Comparison of ENCODE assay signal across 8 cellular contexts in the genomic region with DNA sequence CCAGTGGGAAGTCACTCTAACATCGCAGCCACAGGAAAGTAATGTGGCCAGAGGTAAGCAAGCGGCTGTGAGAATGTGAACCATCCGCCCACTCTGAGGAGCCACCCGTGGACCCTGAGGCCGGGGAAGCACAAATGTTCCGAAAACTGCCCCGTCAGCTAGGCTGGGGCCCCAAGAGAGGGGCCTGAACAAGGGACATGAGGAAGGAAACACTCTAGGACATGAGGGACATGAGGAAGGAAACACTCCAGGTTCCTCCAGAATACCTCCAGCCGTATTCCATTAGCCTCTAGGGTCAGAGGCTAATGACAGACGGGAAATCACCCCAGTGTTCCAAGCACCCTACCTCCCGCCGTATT. TPM values are rescaled to one million over a fixed set of nuclear protein-coding genes. Genes with fewer than 3 reads are reported as not detected.
DNase-seq lines count a peak whose midpoint lies in the region; ATAC-seq lines count a peak whose summit lies in the region.

No MANE protein-coding gene starts in this region.

- peak; percentile 23 for ATAC-seq in HG03135 (IDR thresholded peaks at IDR 0.05; ENCODE audit: unreplicated experiment)
- peak; percentile 33 to 37 for ATAC-seq in activated T-cell treated with anti-CD3 and anti-CD28 coated beads, Interleukin-2, amount 50 U/mL, for 72 hours (replicated peaks in 1 of 2)
- peak; percentile 42 to 58 for ATAC-seq in left cardiac atrium

- peak overlapping the region; percentile 58 for H3K9ac ChIP-seq in rectal smooth muscle tissue (ENCODE audit: low read length)

- no peak for DNase-seq in activated T-cell treated with anti-CD3 and anti-CD28 coated beads, Interleukin-2, amount 50 U/mL, for 24 hours
- DNase-seq in activated T-cell treated with anti-CD3 and anti-CD28 coated beads for 4 hours (no peak), left cardiac atrium (no peak), NCI-H128 (lab: John Stamatoyannopoulos, UW; ENCODE audit: unreplicated experiment) (no peak), NCI-H1048 (lab: John Stamatoyannopoulos, UW) (no peak)
- peak; percentile 21 to 26 for DNase-seq in activated T-cell treated with anti-CD3 and anti-CD28 coated beads, Interleukin-2, amount 50 U/mL, for 72 hours

- peak overlapping the region; percentile 88 for H3K4me3 ChIP-seq in rectal smooth muscle tissue (ENCODE audit: low read length)

- no peaks in the 10 kb centered on the region for H3K4me1 ChIP-seq in rectal smooth muscle tissue (ENCODE audit: control insufficient read depth, insufficient read depth, low read length)

- H3K9me3 Mint-ChIP-seq in activated T-cell treated with anti-CD3 and anti-CD28 coated beads, Interleukin-2, amount 50 U/mL, for 24 hours, result no peaks in the 10 kb centered on the region
- no peaks in the 10 kb centered on the region for H3K9me3 Mint-ChIP-seq in activated T-cell treated with anti-CD3 and anti-CD28 coated beads, Interleukin-2, amount 50 U/mL, for 72 hours

- no peaks in the 10 kb centered on the region for H3K27me3 ChIP-seq in rectal smooth muscle tissue (ENCODE audit: control insufficient read depth, insufficient read depth, low read length)

- peaks cover 47% of the 10 kb centered on the region for H3K4me1 Mint-ChIP-seq in activated T-cell treated with anti-CD3 and anti-CD28 coated beads, Interleukin-2, amount 50 U/mL, for 24 hours (ENCODE audit: low read depth)
- peaks cover 46% of the 10 kb centered on the region for H3K4me1 Mint-ChIP-seq in activated T-cell treated with anti-CD3 and anti-CD28 coated beads, Interleukin-2, amount 50 U/mL, for 72 hours (ENCODE audit: low read depth)

- H3K27ac Mint-ChIP-seq in activated T-cell treated with anti-CD3 and anti-CD28 coated beads, Interleukin-2, amount 50 U/mL, for 24 hours, result peak overlapping the region; percentile 89
- peak overlapping the region; percentile 97 for H3K27ac Mint-ChIP-seq in activated T-cell treated with anti-CD3 and anti-CD28 coated beads, Interleukin-2, amount 50 U/mL, for 72 hours

- peak overlapping the region; percentile 87 for H3K4me3 Mint-ChIP-seq in activated T-cell treated with anti-CD3 and anti-CD28 coated beads, Interleukin-2, amount 50 U/mL, for 24 hours
- H3K4me3 Mint-ChIP-seq in activated T-cell treated with anti-CD3 and anti-CD28 coated beads, Interleukin-2, amount 50 U/mL, for 72 hours, result peak overlapping the region; percentile 97 to 99

- intact Hi-C loops in left cardiac atrium (cut with DNase I), result no loop called here

- H3K36me3 Mint-ChIP-seq in activated T-cell treated with anti-CD3 and anti-CD28 coated beads, Interleukin-2, amount 50 U/mL, for 24 hours (ENCODE audit: low read depth), result peaks cover 48% of the 10 kb centered on the region
- peaks cover 5 to 9% of the 10 kb centered on the region in 2 donors for H3K36me3 Mint-ChIP-seq in activated T-cell treated with anti-CD3 and anti-CD28 coated beads, Interleukin-2, amount 50 U/mL, for 72 hours (ENCODE audit: insufficient read depth in 2 of 2)

- H3K36me3 ChIP-seq in rectal smooth muscle tissue (ENCODE audit: control insufficient read depth, insufficient read depth, low read length), result no peaks in the 10 kb centered on the region

- peak overlapping the region; percentile 80 for H3K27ac ChIP-seq in rectal smooth muscle tissue (ENCODE audit: low read depth, low read length)

- H3K27me3 Mint-ChIP-seq in activated T-cell treated with anti-CD3 and anti-CD28 coated beads, Interleukin-2, amount 50 U/mL, for 24 hours, result no peaks in the 10 kb centered on the region
- H3K27me3 Mint-ChIP-seq in activated T-cell treated with anti-CD3 and anti-CD28 coated beads, Interleukin-2, amount 50 U/mL, for 72 hours (ENCODE audit: low read depth), result no peaks in the 10 kb centered on the region

RNA-seq across cellular contexts. Expression of a gene that starts 0.3 kb away (rescaled TPM):
- total RNA-seq in activated T-cell treated with anti-CD3 and anti-CD28 coated beads, Interleukin-2, amount 50 U/mL, for 72 hours, result 10 to 100 TPM in 1 of 2 donors, 1 to 10 TPM in 1; 9.0 to 10.4 TPM
- total RNA-seq in left cardiac atrium, result 10 to 100 TPM; 11.4 to 14.6 TPM

RNA-seq across cellular contexts. Expression of a gene that starts 16.0 kb away (rescaled TPM):
- total RNA-seq in activated T-cell treated with anti-CD3 and anti-CD28 coated beads, Interleukin-2, amount 50 U/mL, for 72 hours, result 1 to 10 TPM; 1.5 to 1.8 TPM
- total RNA-seq in left cardiac atrium, result 10 to 100 TPM; 11.0 to 19.4 TPM

Comparison
In these comparisons a context has a peak if more than half of its experiments do, and no peak if none do; other contexts are left out.
1. DNase-seq: peak in activated T-cell treated with anti-CD3 and anti-CD28 coated beads, Interleukin-2, amount 50 U/mL, for 72 hours (2 of 2); none in activated T-cell treated with anti-CD3 and anti-CD28 coated beads, Interleukin-2, amount 50 U/mL, for 24 hours (single experiment), activated T-cell treated with anti-CD3 and anti-CD28 coated beads for 4 hours (single experiment), left cardiac atrium (single experiment), NCI-H128 (single experiment) and NCI-H1048 (single experiment).
2. RNA of a gene that starts 16.0 kb away (total RNA-seq): 11.0 to 19.4 TPM in left cardiac atrium; 1.5 to 1.8 TPM in activated T-cell treated with anti-CD3 and anti-CD28 coated beads, Interleukin-2, amount 50 U/mL, for 72 hours; every median in the first group is over 4 times any median in the second.
3. Peak in every context shown above with its lines, with median percentiles within 50 percentile points of each other: ATAC-seq.